Comparison of ENCODE assay signal across 29 cellular contexts in genomic region chr9:64066736-64067368, GRCh38.
"Had no signal": no experiment of that assay in that cellular context is flagged by ENCODE, and none has a peak within 500 bp of the region (broad histone marks: within the 10 kb centered on the region; RNA-seq: fewer than 3 reads in every experiment).

No MANE protein-coding gene starts in this region.

- H3K4me1 Mint-ChIP-seq: endodermal cell, memory B cell, natural killer cell had no signal

- H3K36me3 Mint-ChIP-seq: memory B cell, natural killer cell had no signal

- H3K27ac Mint-ChIP-seq: dendritic cell treated with granulocyte-macrophage colony-stimulating factor and Interleukin-4, amounts not matched to agents 40 ng/mL and 50 ng/mL, for 4 days; endodermal cell; memory B cell; natural killer cell had no signal

- H3K27me3 Mint-ChIP-seq: dendritic cell treated with granulocyte-macrophage colony-stimulating factor and Interleukin-4, amounts not matched to agents 40 ng/mL and 50 ng/mL, for 4 days; memory B cell had no signal

- H3K27ac ChIP-seq: colonic mucosa, epithelial cell of prostate, gastrocnemius medialis, heart right ventricle, left ventricle myocardium inferior, neutrophil, pancreas, right lobe of liver, stomach, thyroid gland, vagina had no signal

- H3K27me3 ChIP-seq: colonic mucosa, gastrocnemius medialis, heart right ventricle, neutrophil, pancreas, right lobe of liver, stomach, thyroid gland, vagina had no signal

- H3K4me3 Mint-ChIP-seq: dendritic cell treated with granulocyte-macrophage colony-stimulating factor and Interleukin-4, amounts not matched to agents 40 ng/mL and 50 ng/mL, for 4 days; endodermal cell; memory B cell; natural killer cell had no signal

- H3K4me3 ChIP-seq: colonic mucosa, gastrocnemius medialis, heart right ventricle, left ventricle myocardium inferior, lung, pancreas, right lobe of liver, stomach, thyroid gland, vagina had no signal

- H3K36me3 ChIP-seq: colonic mucosa, gastrocnemius medialis, heart right ventricle, left ventricle myocardium inferior, neutrophil, pancreas, right lobe of liver, stomach, thyroid gland, vagina had no signal

- ATAC-seq: esophagus mucosa, gastrocnemius medialis, heart right ventricle, left colon, natural killer cell, pancreas, right lobe of liver had no signal

- DNase-seq: colonic mucosa; effector CD8-positive, alpha-beta T cell; endodermal cell; foreskin fibroblast; gastrocnemius medialis; heart right ventricle; hippocampal formation; kidney glomerular epithelial cell; left colon; left ventricle myocardium inferior; natural killer cell; small intestine; stimulated activated CD4-positive, alpha-beta T cell treated with anti-CD3 and anti-CD28 coated beads, Interleukin-12 subunit alpha, Interleukin-12 subunit beta, amount 100 ng/mL, for 4 hours; stimulated activated CD4-positive, alpha-beta T cell treated with anti-CD3 and anti-CD28 coated beads, Interleukin-1b, Interleukin-23, amount 100 ng/mL, for 48 hours; stimulated activated CD4-positive, alpha-beta T cell treated with anti-CD3 and anti-CD28 coated beads, Interleukin-4, amount 100 ng/mL, for 1 hour; stimulated activated CD8-positive, alpha-beta memory T cell treated with anti-CD3 and anti-CD28 coated beads, Interleukin-4, amount 100 ng/mL, for 48 hours; stimulated activated naive CD4-positive, alpha-beta T cell treated with Interleukin-2 at 50 U/mL for 16 hours; stomach; thyroid gland; trophoblast cell had no signal

- H3K9me3 ChIP-seq: colonic mucosa, gastrocnemius medialis, pancreas, right lobe of liver, thyroid gland, vagina had no signal

- H3K4me1 ChIP-seq: colonic mucosa, gastrocnemius medialis, heart right ventricle, left ventricle myocardium inferior, pancreas, right lobe of liver, stomach, thyroid gland, vagina had no signal
